Comparison of ENCODE assay signal across 26 cellular contexts in genomic region chr4:113404846-113405245, GRCh38.
A peak's percentile ranks its signal among the peaks of the same experiment; 100 is the strongest.
DNase-seq lines count a peak whose midpoint lies in the region; ATAC-seq and TF ChIP-seq lines count a peak whose summit lies in the region.
"Had no signal": no experiment of that assay in that cellular context is flagged by ENCODE, and none has a peak within 500 bp of the region (broad histone marks: within the 10 kb centered on the region; RNA-seq: fewer than 3 reads in every experiment).

No MANE protein-coding gene starts in this region.

- H3K4me2 ChIP-seq in trophoblast cell (ENCODE audit: low read length) (no peak overlapping the region), mesendoderm (ENCODE audit: low read length) (no peak overlapping the region)

- no peak overlapping the region for H3K4me3 Mint-ChIP-seq in chondrocyte (ENCODE audit: unreplicated experiment)
- H3K4me3 Mint-ChIP-seq: activated CD8-positive, alpha-beta T cell treated with anti-CD3 and anti-CD28 coated beads for 36 hours; activated naive CD4-positive, alpha-beta T cell treated with anti-CD3 and anti-CD28 coated beads, Interleukin-2, amount 50 U/mL, for 24 hours; activated T-helper 17 cell treated with anti-CD3 and anti-CD28 coated beads, Interleukin-2, amount 50 U/mL, for 72 hours; CD4-positive, CD25-positive, alpha-beta regulatory T cell; stimulated activated effector memory CD8-positive, alpha-beta T cell treated with anti-CD3 and anti-CD28 coated beads, Interleukin-12 subunit alpha, Interleukin-12 subunit beta, amount 100 ng/mL, for 72 hours had no signal

- peaks cover 8% of the 10 kb centered on the region for H3K4me1 Mint-ChIP-seq in chondrocyte (ENCODE audit: low read depth)
- H3K4me1 Mint-ChIP-seq: activated naive CD4-positive, alpha-beta T cell treated with anti-CD3 and anti-CD28 coated beads, Interleukin-2, amount 50 U/mL, for 24 hours; activated T-helper 17 cell treated with anti-CD3 and anti-CD28 coated beads, Interleukin-2, amount 50 U/mL, for 72 hours; CD4-positive, CD25-positive, alpha-beta regulatory T cell; stimulated activated effector memory CD8-positive, alpha-beta T cell treated with anti-CD3 and anti-CD28 coated beads, Interleukin-12 subunit alpha, Interleukin-12 subunit beta, amount 100 ng/mL, for 72 hours had no signal

- no peaks in the 10 kb centered on the region for H3K27me3 Mint-ChIP-seq in chondrocyte (ENCODE audit: low read depth)
- H3K27me3 Mint-ChIP-seq: activated T-helper 17 cell treated with anti-CD3 and anti-CD28 coated beads, Interleukin-2, amount 50 U/mL, for 72 hours had no signal

- H3K36me3 ChIP-seq in thoracic aorta: no peaks in the 10 kb centered on the region
- no peaks in the 10 kb centered on the region for H3K36me3 ChIP-seq in trophoblast cell (ENCODE audit: control insufficient read depth in 1 of 2, insufficient read depth in 2 of 2, low read length in 2 of 2)
- H3K36me3 ChIP-seq in mesendoderm (ENCODE audit: control insufficient read depth, insufficient read depth, low read length): no peaks in the 10 kb centered on the region
- H3K36me3 ChIP-seq: colonic mucosa, esophagus squamous epithelium had no signal

- no peak overlapping the region for H2BK12ac ChIP-seq in trophoblast cell (ENCODE audit: low read length)

- H3K36me3 Mint-ChIP-seq in chondrocyte (ENCODE audit: low read depth): no peaks in the 10 kb centered on the region
- H3K36me3 Mint-ChIP-seq: activated naive CD4-positive, alpha-beta T cell treated with anti-CD3 and anti-CD28 coated beads, Interleukin-2, amount 50 U/mL, for 24 hours; CD4-positive, CD25-positive, alpha-beta regulatory T cell; stimulated activated effector memory CD8-positive, alpha-beta T cell treated with anti-CD3 and anti-CD28 coated beads, Interleukin-12 subunit alpha, Interleukin-12 subunit beta, amount 100 ng/mL, for 72 hours had no signal

- no CpG with 5 or more reads among the region's 2 CpGs for WGBS in trophoblast cell (ENCODE audit: extremely low coverage, insufficient coverage, insufficient read length)
- WGBS in mesendoderm (ENCODE audit: extremely low coverage, insufficient coverage, low lambda C conversion rate): no CpG with 5 or more reads among the region's 2 CpGs

- H3K23ac ChIP-seq in trophoblast cell (ENCODE audit: low read length) (no peak overlapping the region), mesendoderm (ENCODE audit: low read length) (no peak overlapping the region)

- no peak overlapping the region for H4K12ac ChIP-seq in trophoblast cell (ENCODE audit: low read depth, low read length)

- peak; percentile 5 for ATAC-seq in thoracic aorta (ENCODE audit: insufficient number of reproducible peaks, low FRiP score, low read depth)
- ATAC-seq: activated CD8-positive, alpha-beta T cell treated with anti-CD3 and anti-CD28 coated beads for 36 hours; activated T-helper 17 cell treated with anti-CD3 and anti-CD28 coated beads, Interleukin-2, amount 50 U/mL, for 72 hours; stimulated activated effector memory CD8-positive, alpha-beta T cell treated with anti-CD3 and anti-CD28 coated beads, Interleukin-12 subunit alpha, Interleukin-12 subunit beta, amount 100 ng/mL, for 72 hours had no signal

- H3K56ac ChIP-seq in mesendoderm (ENCODE audit: low read length): no peak overlapping the region

- no peaks in the 10 kb centered on the region for H3K9me3 ChIP-seq in thoracic aorta
- peaks cover 1% of the 10 kb centered on the region for H3K9me3 ChIP-seq in trophoblast cell (ENCODE audit: insufficient read depth, low read depth, low read length)
- H3K9me3 ChIP-seq: colonic mucosa, esophagus squamous epithelium had no signal

- H3K9ac ChIP-seq in trophoblast cell (ENCODE audit: low read length) (no peak overlapping the region), mesendoderm (ENCODE audit: low read length) (no peak overlapping the region)
- H3K9ac ChIP-seq: parathyroid adenoma had no signal

- H3K9me3 Mint-ChIP-seq in chondrocyte (ENCODE audit: low read depth): no peaks in the 10 kb centered on the region
- H3K9me3 Mint-ChIP-seq: activated CD8-positive, alpha-beta T cell treated with anti-CD3 and anti-CD28 coated beads for 36 hours; activated naive CD4-positive, alpha-beta T cell treated with anti-CD3 and anti-CD28 coated beads, Interleukin-2, amount 50 U/mL, for 24 hours; activated T-helper 17 cell treated with anti-CD3 and anti-CD28 coated beads, Interleukin-2, amount 50 U/mL, for 72 hours; CD4-positive, CD25-positive, alpha-beta regulatory T cell; stimulated activated effector memory CD8-positive, alpha-beta T cell treated with anti-CD3 and anti-CD28 coated beads, Interleukin-12 subunit alpha, Interleukin-12 subunit beta, amount 100 ng/mL, for 72 hours had no signal

- H2BK15ac ChIP-seq in mesendoderm (replicated peaks; ENCODE audit: low read depth): no peak overlapping the region

- peak overlapping the region; percentile 45 for H3K27ac Mint-ChIP-seq in chondrocyte (ENCODE audit: unreplicated experiment)
- H3K27ac Mint-ChIP-seq: activated CD8-positive, alpha-beta T cell treated with anti-CD3 and anti-CD28 coated beads for 36 hours; activated naive CD4-positive, alpha-beta T cell treated with anti-CD3 and anti-CD28 coated beads, Interleukin-2, amount 50 U/mL, for 24 hours; activated T-helper 17 cell treated with anti-CD3 and anti-CD28 coated beads, Interleukin-2, amount 50 U/mL, for 72 hours; CD4-positive, CD25-positive, alpha-beta regulatory T cell; stimulated activated effector memory CD8-positive, alpha-beta T cell treated with anti-CD3 and anti-CD28 coated beads, Interleukin-12 subunit alpha, Interleukin-12 subunit beta, amount 100 ng/mL, for 72 hours had no signal

- H3K4me3 ChIP-seq in thoracic aorta (no peak overlapping the region), trophoblast cell (ENCODE audit: low read depth, low read length) (no peak overlapping the region), mesendoderm (ENCODE audit: low read length) (no peak overlapping the region)
- H3K4me3 ChIP-seq: colonic mucosa, esophagus squamous epithelium, lung, SK-N-MC had no signal

- H2AK5ac ChIP-seq in trophoblast cell (ENCODE audit: low read length) (no peak overlapping the region), mesendoderm (ENCODE audit: low read length) (no peak overlapping the region)

- H4K5ac ChIP-seq in mesendoderm (ENCODE audit: low read length): no peak overlapping the region

- no peak overlapping the region for H3K4ac ChIP-seq in trophoblast cell (ENCODE audit: low read depth, low read length)
- H3K4ac ChIP-seq in mesendoderm (ENCODE audit: low read depth, low read length): no peak overlapping the region

- no peaks in the 10 kb centered on the region for H3K27me3 ChIP-seq in thoracic aorta (replicated peaks; ENCODE audit: insufficient read depth)
- no peaks in the 10 kb centered on the region for H3K27me3 ChIP-seq in trophoblast cell (ENCODE audit: insufficient read depth, low read length)
- H3K27me3 ChIP-seq in mesendoderm (ENCODE audit: insufficient read depth, low read length, poor library complexity): no peaks in the 10 kb centered on the region
- H3K27me3 ChIP-seq: colonic mucosa, esophagus squamous epithelium had no signal

- no peaks in the 10 kb centered on the region for H3K79me1 ChIP-seq in trophoblast cell (ENCODE audit: low read length)
- no peaks in the 10 kb centered on the region for H3K79me1 ChIP-seq in mesendoderm (ENCODE audit: low read length)

- H3K18ac ChIP-seq in trophoblast cell (ENCODE audit: low read length): no peak overlapping the region
- H3K18ac ChIP-seq in mesendoderm (ENCODE audit: low read length): no peak overlapping the region

- DNase-seq in NCI-H2171 treated with DMSO at 0.1 percent for 48 hours (lab: John Stamatoyannopoulos, UW) (peak; percentile 65), NCI-H2171 (lab: John Stamatoyannopoulos, UW) (no peak), chondrocyte (ENCODE audit: low spot score) (no peak), left kidney (ENCODE audit: low read depth, low spot score) (peak; percentile 50), thoracic aorta (ENCODE audit: low spot score) (no peak), trophoblast cell (no peak), mesendoderm (no peak), NOMO-1 treated with dmso at 0.1 percent for 144 hours (lab: John Stamatoyannopoulos, UW; ENCODE audit: unreplicated experiment) (no peak)
- DNase-seq: 8988T; activated CD4-positive, alpha-beta T cell treated with anti-CD3 and anti-CD28 coated beads for 1 hour; activated CD8-positive, alpha-beta T cell treated with anti-CD3 and anti-CD28 coated beads for 36 hours; CD4-positive, CD25-positive, alpha-beta regulatory T cell; colonic mucosa; esophagus squamous epithelium; NCI-H1694; NCI-H774; RPMI8226; stimulated activated CD4-positive, alpha-beta T cell treated with anti-CD3 and anti-CD28 coated beads, Interleukin-12 subunit alpha, Interleukin-12 subunit beta, amount 100 ng/mL, for 4 hours; stimulated activated CD4-positive, alpha-beta T cell treated with anti-CD3 and anti-CD28 coated beads, Interleukin-4, amount 100 ng/mL, for 1 hour; substantia nigra had no signal

- TF ChIP-seq CTCF in chondrocyte (IDR thresholded peaks at IDR 0.05) (no peak), thoracic aorta (IDR thresholded peaks at IDR 0.05) (no peak)

- H3K27ac ChIP-seq in thoracic aorta (peak overlapping the region in 1 of 2 donors; percentile 36), trophoblast cell (ENCODE audit: low read depth, low read length) (no peak overlapping the region), mesendoderm (ENCODE audit: low read depth, low read length) (no peak overlapping the region)
- H3K27ac ChIP-seq: colonic mucosa, esophagus squamous epithelium, parathyroid adenoma, SK-N-MC had no signal

- H4K8ac ChIP-seq in trophoblast cell (ENCODE audit: low read depth, low read length): no peak overlapping the region
- no peak overlapping the region for H4K8ac ChIP-seq in mesendoderm (ENCODE audit: low read depth, low read length)

- H3K4me1 ChIP-seq in thoracic aorta (ENCODE audit: control insufficient read depth in 1 of 2, low read depth in 2 of 2): peaks cover 6 to 22% of the 10 kb centered on the region in 2 donors
- H3K4me1 ChIP-seq in trophoblast cell (ENCODE audit: control insufficient read depth in 1 of 2, insufficient read depth in 2 of 2, low read length in 2 of 2): no peaks in the 10 kb centered on the region
- no peaks in the 10 kb centered on the region for H3K4me1 ChIP-seq in mesendoderm (ENCODE audit: control insufficient read depth, low read depth, low read length)
- H3K4me1 ChIP-seq: colonic mucosa had no signal

- H2AFZ ChIP-seq in trophoblast cell (ENCODE audit: insufficient read depth, low read length, poor library complexity): no peak overlapping the region

- H2BK120ac ChIP-seq in trophoblast cell (ENCODE audit: insufficient read depth, low read length, poor library complexity): no peak overlapping the region
- no peak overlapping the region for H2BK120ac ChIP-seq in mesendoderm (ENCODE audit: low read depth, low read length)

- H2BK5ac ChIP-seq in trophoblast cell (ENCODE audit: low read depth, low read length, poor library complexity): no peak overlapping the region
- no peak overlapping the region for H2BK5ac ChIP-seq in mesendoderm (ENCODE audit: low read length)

- H3K79me2 ChIP-seq in trophoblast cell (ENCODE audit: control insufficient read depth, insufficient read depth, low read length, poor library complexity): no peaks in the 10 kb centered on the region
- H3K79me2 ChIP-seq in mesendoderm (ENCODE audit: control insufficient read depth, insufficient read depth, low read length): no peaks in the 10 kb centered on the region
- H3K79me2 ChIP-seq: parathyroid adenoma had no signal

- no peak overlapping the region for H4K91ac ChIP-seq in trophoblast cell (ENCODE audit: low read depth, low read length)

- no peak overlapping the region for H3K14ac ChIP-seq in trophoblast cell (ENCODE audit: low read length)

Comparison
In these comparisons a context has a peak if more than half of its experiments do, and no peak if none do; other contexts are left out.
1. DNase-seq: peak in NCI-H2171 treated with DMSO at 0.1 percent for 48 hours (single experiment) and left kidney (single experiment); none in NCI-H2171 (single experiment), chondrocyte (single experiment), thoracic aorta (single experiment), trophoblast cell (0 of 2), mesendoderm (single experiment) and NOMO-1 treated with dmso at 0.1 percent for 144 hours (single experiment).